17 cellular contexts compared by ENCODE assay signal in genomic region chr3:126431103-126431534, GRCh38. TPM values are rescaled to one million over a fixed set of nuclear protein-coding genes. Genes with fewer than 3 reads are reported as not detected.
DNase-seq lines count a peak whose midpoint lies in the region; ATAC-seq and TF ChIP-seq lines count a peak whose summit lies in the region.
"Had no signal": no experiment of that assay in that cellular context is flagged by ENCODE, and none has a peak within 500 bp of the region (broad histone marks: within the 10 kb centered on the region; RNA-seq: fewer than 3 reads in every experiment).

No MANE protein-coding gene starts in this region.

- no peak overlapping the region for H3K27ac ChIP-seq in osteoblast (ENCODE audit: low read depth, low read length)
- H3K27ac ChIP-seq in GM23338 (ENCODE audit: low read depth): no peak overlapping the region
- no peak overlapping the region for H3K27ac ChIP-seq in gastroesophageal sphincter
- H3K27ac ChIP-seq: esophagus squamous epithelium, psoas muscle, suprapubic skin had no signal

- H4K20me1 ChIP-seq in osteoblast (ENCODE audit: insufficient read depth, low read length) (no peaks in the 10 kb centered on the region), GM23338 (replicated peaks; ENCODE audit: insufficient read depth) (no peaks in the 10 kb centered on the region)

- H3K27me3 Mint-ChIP-seq in GM23338 (ENCODE audit: insufficient read depth, low read depth, poor library complexity): peaks cover 3% of the 10 kb centered on the region
- H3K27me3 Mint-ChIP-seq: activated naive CD8-positive, alpha-beta T cell treated with anti-CD3 and anti-CD28 coated beads, Interleukin-2, amount 10 ng/mL, durations not matched to agents 7 days and 5 days had no signal

- H3K4me3 ChIP-seq in osteoblast (ENCODE audit: insufficient read depth, low read length) (no peak overlapping the region), GM23338 (no peak overlapping the region), gastroesophageal sphincter (no peak overlapping the region)
- H3K4me3 ChIP-seq: esophagus squamous epithelium, psoas muscle, suprapubic skin had no signal

- TF ChIP-seq CTCF in osteoblast (IDR thresholded peaks at IDR 0.05; ENCODE audit: extremely low read depth, low read depth, low read length) (no peak), GM23338 (conservative IDR thresholded peaks at IDR 0.05; ENCODE audit: low read depth in 2 of 2) (no peak), gastroesophageal sphincter (IDR thresholded peaks at IDR 0.05) (no peak)

- no peaks in the 10 kb centered on the region for H3K79me2 ChIP-seq in osteoblast (ENCODE audit: insufficient read depth, low read length)
- H3K79me2 ChIP-seq in GM23338 (replicated peaks; ENCODE audit: insufficient read depth): no peaks in the 10 kb centered on the region

- H3K4me3 Mint-ChIP-seq in GM23338: no peak overlapping the region
- H3K4me3 Mint-ChIP-seq: activated naive CD8-positive, alpha-beta T cell treated with anti-CD3 and anti-CD28 coated beads, Interleukin-2, amount 10 ng/mL, durations not matched to agents 7 days and 5 days had no signal

- DNase-seq in osteoblast (ENCODE audit: insufficient read length, low spot score, missing footprints) (peak; percentile 19), GM23338 (ENCODE audit: low spot score) (no peak), NCI-H1694 (lab: John Stamatoyannopoulos, UW) (no peak), epidermal melanocyte (ENCODE audit: insufficient read length, low spot score) (no peak)
- DNase-seq: activated CD4-positive, alpha-beta T cell treated with anti-CD3 and anti-CD28 coated beads for 48 hours; activated naive CD8-positive, alpha-beta T cell treated with anti-CD3 and anti-CD28 coated beads, Interleukin-2, amount 10 ng/mL, durations not matched to agents 7 days and 5 days; esophagus squamous epithelium; psoas muscle; T-helper 1 cell had no signal

- TF ChIP-seq EP300 in gastroesophageal sphincter (IDR thresholded peaks at IDR 0.05): no peak

- H3K4me1 Mint-ChIP-seq in GM23338: no peaks in the 10 kb centered on the region
- H3K4me1 Mint-ChIP-seq: activated naive CD8-positive, alpha-beta T cell treated with anti-CD3 and anti-CD28 coated beads, Interleukin-2, amount 10 ng/mL, durations not matched to agents 7 days and 5 days had no signal

- H3K4me1 ChIP-seq in osteoblast (ENCODE audit: insufficient read depth, low read length) (no peaks in the 10 kb centered on the region), GM23338 (ENCODE audit: insufficient read depth) (no peaks in the 10 kb centered on the region), gastroesophageal sphincter (no peaks in the 10 kb centered on the region)
- H3K4me1 ChIP-seq: esophagus squamous epithelium, suprapubic skin had no signal

- H3K27ac Mint-ChIP-seq in GM23338: no peak overlapping the region
- H3K27ac Mint-ChIP-seq: activated naive CD8-positive, alpha-beta T cell treated with anti-CD3 and anti-CD28 coated beads, Interleukin-2, amount 10 ng/mL, durations not matched to agents 7 days and 5 days had no signal

- WGBS in gastroesophageal sphincter (ENCODE audit: low coverage in 1 of 2), 2 donors: 80 to 100% methylated on average over 1 of the region's 1 CpG

- no peaks in the 10 kb centered on the region for H3F3A ChIP-seq in GM23338 (replicated peaks; ENCODE audit: low read depth)

- peaks cover 3% of the 10 kb centered on the region for H3K36me3 Mint-ChIP-seq in GM23338 (ENCODE audit: low read depth)

- H3K9me3 ChIP-seq in osteoblast (ENCODE audit: low read depth, low read length) (no peaks in the 10 kb centered on the region), gastroesophageal sphincter (peaks cover 0 to 20% (median 1%) of the 10 kb centered on the region in 3 donors)

- peak; percentile 57 for ATAC-seq in GM18508 (IDR thresholded peaks at IDR 0.05; ENCODE audit: insufficient read depth, unreplicated experiment)
- ATAC-seq in GM21360 (IDR thresholded peaks at IDR 0.05; ENCODE audit: unreplicated experiment): peak; percentile 72
- peak; percentile 77 for ATAC-seq in HG02938 (IDR thresholded peaks at IDR 0.05; ENCODE audit: unreplicated experiment)
- no peak for ATAC-seq in GM23338
- no peak for ATAC-seq in gastroesophageal sphincter
- ATAC-seq: psoas muscle had no signal

- no peak for TF ChIP-seq POLR2A in gastroesophageal sphincter (IDR thresholded peaks at IDR 0.05)

- H3K9me3 Mint-ChIP-seq in GM23338: peaks cover 12% of the 10 kb centered on the region; the same call in 2 of the 3 replicates

- H2AFZ ChIP-seq in osteoblast (ENCODE audit: low read length) (no peak overlapping the region), GM23338 (no peak overlapping the region)

- H3K27me3 ChIP-seq in osteoblast (ENCODE audit: insufficient read depth, low read length) (no peaks in the 10 kb centered on the region), GM23338 (ENCODE audit: insufficient read depth) (no peaks in the 10 kb centered on the region), gastroesophageal sphincter (no peaks in the 10 kb centered on the region)
- H3K27me3 ChIP-seq: esophagus squamous epithelium, suprapubic skin had no signal

- H3K4me2 ChIP-seq in osteoblast (ENCODE audit: insufficient read depth, low read length) (no peak overlapping the region), GM23338 (no peak overlapping the region)

- H3K36me3 ChIP-seq in osteoblast (ENCODE audit: insufficient read depth, low read length) (no peaks in the 10 kb centered on the region), GM23338 (ENCODE audit: insufficient read depth) (no peaks in the 10 kb centered on the region), gastroesophageal sphincter (peaks cover 0 to 27% of the 10 kb centered on the region in 2 donors)

- 0 out of 2 replicates have a peak, but pooled peaks cover 4% of the 10 kb centered on the region for H3K9me2 ChIP-seq in GM23338 (ENCODE audit: insufficient read depth)

TF ChIP-seq in GM23338, 12 proteins besides CTCF, POLR2A, EP300 and RAD21:
- TF ChIP-seq STAT1 (IDR thresholded peaks at IDR 0.05; ENCODE audit: unreplicated experiment) (no peak), POLR2AphosphoS5 (IDR thresholded peaks at IDR 0.05; ENCODE audit: low read depth) (no peak)
- TF ChIP-seq, protein P1, sequence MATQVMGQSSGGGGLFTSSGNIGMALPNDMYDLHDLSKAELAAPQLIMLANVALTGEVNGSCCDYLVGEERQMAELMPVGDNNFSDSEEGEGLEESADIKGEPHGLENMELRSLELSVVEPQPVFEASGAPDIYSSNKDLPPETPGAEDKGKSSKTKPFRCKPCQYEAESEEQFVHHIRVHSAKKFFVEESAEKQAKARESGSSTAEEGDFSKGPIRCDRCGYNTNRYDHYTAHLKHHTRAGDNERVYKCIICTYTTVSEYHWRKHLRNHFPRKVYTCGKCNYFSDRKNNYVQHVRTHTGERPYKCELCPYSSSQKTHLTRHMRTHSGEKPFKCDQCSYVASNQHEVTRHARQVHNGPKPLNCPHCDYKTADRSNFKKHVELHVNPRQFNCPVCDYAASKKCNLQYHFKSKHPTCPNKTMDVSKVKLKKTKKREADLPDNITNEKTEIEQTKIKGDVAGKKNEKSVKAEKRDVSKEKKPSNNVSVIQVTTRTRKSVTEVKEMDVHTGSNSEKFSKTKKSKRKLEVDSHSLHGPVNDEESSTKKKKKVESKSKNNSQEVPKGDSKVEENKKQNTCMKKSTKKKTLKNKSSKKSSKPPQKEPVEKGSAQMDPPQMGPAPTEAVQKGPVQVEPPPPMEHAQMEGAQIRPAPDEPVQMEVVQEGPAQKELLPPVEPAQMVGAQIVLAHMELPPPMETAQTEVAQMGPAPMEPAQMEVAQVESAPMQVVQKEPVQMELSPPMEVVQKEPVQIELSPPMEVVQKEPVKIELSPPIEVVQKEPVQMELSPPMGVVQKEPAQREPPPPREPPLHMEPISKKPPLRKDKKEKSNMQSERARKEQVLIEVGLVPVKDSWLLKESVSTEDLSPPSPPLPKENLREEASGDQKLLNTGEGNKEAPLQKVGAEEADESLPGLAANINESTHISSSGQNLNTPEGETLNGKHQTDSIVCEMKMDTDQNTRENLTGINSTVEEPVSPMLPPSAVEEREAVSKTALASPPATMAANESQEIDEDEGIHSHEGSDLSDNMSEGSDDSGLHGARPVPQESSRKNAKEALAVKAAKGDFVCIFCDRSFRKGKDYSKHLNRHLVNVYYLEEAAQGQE (IDR thresholded peaks at IDR 0.05; ENCODE audit: unreplicated experiment): no peak

RNA-seq across cellular contexts. Expression of gene CFAP100, which starts 36.4 kb away (rescaled TPM):
- total RNA-seq in osteoblast: not detected in 2 replicates
- 0.07 TPM in 1 of 2 replicates, not detected in the other for total RNA-seq in GM23338 (2014; rRNA removed; shearing (Covaris generic))
- not detected in 2 replicates for polyA plus RNA-seq in GM23338 (2016; fragmentation: Nextera tagmentation; extraction: Ambion mirVana)
- total RNA-seq in gastroesophageal sphincter: not detected
- total RNA-seq: activated naive CD8-positive, alpha-beta T cell treated with anti-CD3 and anti-CD28 coated beads, Interleukin-2, amount 10 ng/mL, durations not matched to agents 7 days and 5 days; chondrocyte; esophagus squamous epithelium; LHCN-M2; mononuclear cell; psoas muscle; suprapubic skin had no signal
- polyA plus RNA-seq: psoas muscle had no signal

RNA-seq across cellular contexts. Expression of gene ZXDC, which starts 44.6 kb away (rescaled TPM):
- total RNA-seq in osteoblast: 26.8 and 27.1 TPM in 2 replicates
- 43.5 and 45.1 TPM in 2 replicates for total RNA-seq in GM23338 (2014; rRNA removed; shearing (Covaris generic))
- 5.7 and 6.5 TPM in 2 replicates for polyA plus RNA-seq in GM23338 (2016; fragmentation: Nextera tagmentation; extraction: Ambion mirVana)
- total RNA-seq in gastroesophageal sphincter: 10 to 100 TPM; 25.9 to 47.6 (median 35.3) TPM

Comparison
In these comparisons a context has a peak if more than half of its experiments do, and no peak if none do; other contexts are left out.
1. ATAC-seq: peak in GM18508 (single experiment), GM21360 (single experiment) and HG02938 (single experiment); none in GM23338 (single experiment) and gastroesophageal sphincter (single experiment).